In the genomic region with DNA sequence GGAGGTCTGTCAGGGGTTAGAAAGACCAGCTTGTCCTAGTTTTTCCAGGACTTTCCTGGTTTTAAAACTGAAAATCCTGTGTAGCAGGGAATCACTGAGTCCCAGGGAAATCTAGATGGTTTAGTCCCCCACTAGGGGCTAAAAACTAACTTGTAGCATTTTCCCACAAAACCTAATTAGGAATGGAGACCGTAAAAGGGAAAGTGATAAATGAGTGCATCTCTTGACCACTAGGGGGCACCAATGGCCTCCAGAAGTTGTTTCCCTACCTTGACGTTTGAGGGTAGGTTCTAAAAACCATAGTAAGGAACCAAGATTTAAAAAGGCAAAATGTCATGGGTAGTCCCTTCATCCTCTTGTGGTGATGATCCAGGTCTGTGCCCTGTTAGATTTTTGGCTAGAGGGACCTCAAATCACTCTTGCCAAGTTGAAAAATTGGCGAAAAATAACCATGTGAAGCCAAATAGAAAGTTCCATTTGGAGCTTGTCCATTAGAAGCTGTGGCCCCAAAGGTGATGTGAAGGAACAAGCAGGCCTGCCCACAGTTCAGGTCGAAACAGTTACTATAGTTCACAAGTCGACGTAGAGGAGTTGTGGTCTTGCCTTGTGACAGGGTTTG, we compare ENCODE assay signal across 8 cellular contexts. TPM values are rescaled to one million over a fixed set of nuclear protein-coding genes. Genes with fewer than 3 reads are reported as not detected.
DNase-seq lines count a peak whose midpoint lies in the region; ATAC-seq, FAIRE-seq and TF ChIP-seq lines count a peak whose summit lies in the region.

No MANE protein-coding gene starts in this region.

- H3K4me1 Mint-ChIP-seq in activated T-helper 1 cell treated with anti-CD3 and anti-CD28 coated beads, Interleukin-12 subunit alpha, Interleukin-12 subunit beta, Interleukin-2, Interleukin-4 antibody, amounts not matched to agents 30 ng/mL and 10 ng/mL and 1 ng/mL, durations not matched to agents 14 hours and 24 hours and 36 hours (ENCODE audit: low read depth): peaks cover 12% of the 10 kb centered on the region

- H3K36me3 Mint-ChIP-seq in activated T-helper 1 cell treated with anti-CD3 and anti-CD28 coated beads, Interleukin-12 subunit alpha, Interleukin-12 subunit beta, Interleukin-2, Interleukin-4 antibody, amounts not matched to agents 30 ng/mL and 10 ng/mL and 1 ng/mL, durations not matched to agents 14 hours and 24 hours and 36 hours (ENCODE audit: low read depth): no peaks in the 10 kb centered on the region

- no peak for FAIRE-seq in D721Med (lab: Jason Lieb, UNC)

- no peak overlapping the region for H3K27ac Mint-ChIP-seq in activated T-helper 1 cell treated with anti-CD3 and anti-CD28 coated beads, Interleukin-12 subunit alpha, Interleukin-12 subunit beta, Interleukin-2, Interleukin-4 antibody, amounts not matched to agents 30 ng/mL and 10 ng/mL and 1 ng/mL, durations not matched to agents 14 hours and 24 hours and 36 hours

- intact Hi-C loops in activated T-helper 1 cell treated with anti-CD3 and anti-CD28 coated beads, Interleukin-12 subunit alpha, Interleukin-12 subunit beta, Interleukin-2, Interleukin-4 antibody, amounts not matched to agents 30 ng/mL and 10 ng/mL and 1 ng/mL, durations not matched to agents 14 hours and 24 hours and 36 hours (cut with micrococcal nuclease): loop anchor here (1.0 to 10.0 kb wide), 5 partner anchors 189 to 1422 kb away; no protein-coding TSS in a partner anchor

- H3K27me3 Mint-ChIP-seq in activated T-helper 1 cell treated with anti-CD3 and anti-CD28 coated beads, Interleukin-12 subunit alpha, Interleukin-12 subunit beta, Interleukin-2, Interleukin-4 antibody, amounts not matched to agents 30 ng/mL and 10 ng/mL and 1 ng/mL, durations not matched to agents 14 hours and 24 hours and 36 hours (ENCODE audit: insufficient read depth): peaks cover 35% of the 10 kb centered on the region

- peaks cover 5% of the 10 kb centered on the region for H3K9me3 Mint-ChIP-seq in activated T-helper 1 cell treated with anti-CD3 and anti-CD28 coated beads, Interleukin-12 subunit alpha, Interleukin-12 subunit beta, Interleukin-2, Interleukin-4 antibody, amounts not matched to agents 30 ng/mL and 10 ng/mL and 1 ng/mL, durations not matched to agents 14 hours and 24 hours and 36 hours

- DNase-seq in D721Med (ENCODE audit: insufficient read length, low spot score) (no peak), HK-2 (ENCODE audit: unreplicated experiment) (peak; percentile 24), NCI-H82 (lab: John Stamatoyannopoulos, UW) (peak; percentile 76), glomerular visceral epithelial cell (ENCODE audit: extremely low spot score) (peak; percentile 71), retina (peak; percentile 51)
- DNase-seq in activated T-helper 1 cell treated with anti-CD3 and anti-CD28 coated beads, Interleukin-12 subunit alpha, Interleukin-12 subunit beta, Interleukin-2, Interleukin-4 antibody, amounts not matched to agents 30 ng/mL and 10 ng/mL and 1 ng/mL, durations not matched to agents 14 hours and 24 hours and 36 hours (ENCODE audit: low spot score): peak; percentile 22

- no peak overlapping the region for H3K4me3 Mint-ChIP-seq in activated T-helper 1 cell treated with anti-CD3 and anti-CD28 coated beads, Interleukin-12 subunit alpha, Interleukin-12 subunit beta, Interleukin-2, Interleukin-4 antibody, amounts not matched to agents 30 ng/mL and 10 ng/mL and 1 ng/mL, durations not matched to agents 14 hours and 24 hours and 36 hours

- peak; percentile 67 for TF ChIP-seq CTCF in D721Med (IDR thresholded peaks at IDR 0.05; ENCODE audit: insufficient read depth, missing control alignments)

- ATAC-seq in HG03442 (IDR thresholded peaks at IDR 0.05; ENCODE audit: unreplicated experiment) (no peak), GM18867 (IDR thresholded peaks at IDR 0.05; ENCODE audit: unreplicated experiment) (no peak)

RNA-seq across cellular contexts. Expression of gene CLIC6, which starts 24.5 kb away (rescaled TPM):
- total RNA-seq in activated T-helper 1 cell treated with anti-CD3 and anti-CD28 coated beads, Interleukin-12 subunit alpha, Interleukin-12 subunit beta, Interleukin-2, Interleukin-4 antibody, amounts not matched to agents 30 ng/mL and 10 ng/mL and 1 ng/mL, durations not matched to agents 14 hours and 24 hours and 36 hours: not detected in 2 replicates
